14 cellular contexts compared by ENCODE assay signal in the genomic region with DNA sequence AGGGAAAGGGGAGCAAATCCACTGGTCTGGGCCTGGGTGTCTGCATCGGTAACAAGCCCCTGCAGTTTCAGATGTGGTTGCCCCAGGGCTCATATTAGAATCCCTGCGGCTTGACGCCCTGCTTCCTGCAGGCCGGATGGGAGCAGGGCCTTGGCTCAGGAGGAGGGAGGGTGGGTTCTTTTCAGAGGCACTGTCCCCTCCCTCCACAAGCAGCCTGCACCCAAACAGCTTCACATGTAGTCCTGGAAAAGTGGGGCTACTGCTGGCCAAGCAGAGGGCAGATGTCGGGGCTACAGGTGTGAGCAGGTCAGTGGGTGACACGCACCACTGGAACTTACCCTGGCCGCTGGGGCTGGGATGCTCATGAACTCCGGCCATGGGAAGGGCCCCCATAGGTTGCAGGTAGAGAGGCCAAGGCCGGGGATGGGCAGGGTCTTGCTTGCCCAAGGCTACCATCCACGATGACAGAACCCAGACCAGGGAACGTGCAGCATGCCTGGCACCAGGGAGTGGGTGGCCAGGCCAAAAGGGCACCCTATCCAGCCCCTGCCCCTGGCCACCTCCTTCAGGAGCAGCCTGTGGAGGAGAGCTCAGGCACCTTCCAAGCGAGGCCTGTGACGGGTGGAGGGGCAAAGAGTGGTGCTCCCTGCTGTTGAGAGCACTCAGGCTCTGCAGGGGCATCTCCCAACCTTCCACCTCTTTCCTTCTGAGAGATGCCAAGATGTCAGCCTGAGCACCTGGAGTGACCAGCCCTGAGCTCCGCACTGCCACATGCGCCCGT. TPM values are rescaled to one million over a fixed set of nuclear protein-coding genes. Genes with fewer than 3 reads are reported as not detected.
A peak's percentile ranks its signal among the peaks of the same experiment; 100 is the strongest.
DNase-seq lines count a peak whose midpoint lies in the region; ATAC-seq and TF ChIP-seq lines count a peak whose summit lies in the region.
"Had no signal": no experiment of that assay in that cellular context is flagged by ENCODE, and none has a peak within 500 bp of the region (broad histone marks: within the 10 kb centered on the region; RNA-seq: fewer than 3 reads in every experiment).

No MANE protein-coding gene starts in this region.

- no peaks in the 10 kb centered on the region for H3K9me3 ChIP-seq in BLaER1

- peaks cover 27% of the 10 kb centered on the region for H3K36me3 Mint-ChIP-seq in activated B cell treated with CpG ODN at 0.5 μM for 24 hours (ENCODE audit: low read depth)

- peak overlapping the region; percentile 4 for H3K27ac Mint-ChIP-seq in activated B cell treated with CpG ODN at 0.5 μM for 24 hours

- no peaks in the 10 kb centered on the region for H3K9me3 Mint-ChIP-seq in activated B cell treated with CpG ODN at 0.5 μM for 24 hours
- H3K9me3 Mint-ChIP-seq: neural crest cell had no signal

- H3K4me3 Mint-ChIP-seq in activated B cell treated with CpG ODN at 0.5 μM for 24 hours, result no peak overlapping the region
- H3K4me3 Mint-ChIP-seq: neural crest cell had no signal

- peaks cover 56% of the 10 kb centered on the region for H4K20me1 ChIP-seq in BLaER1

- H3K4me2 ChIP-seq in BLaER1, result peak overlapping the region; percentile 78

- H3K27me3 ChIP-seq in BLaER1, result no peaks in the 10 kb centered on the region

- DNase-seq in activated CD4-positive, CD25-positive, alpha-beta regulatory T cell treated with anti-CD3 and anti-CD28 coated beads, Interleukin-2, amount 50 U/mL, for 72 hours, result peak; percentile 33
- no peak for DNase-seq in activated B cell treated with CpG ODN at 0.5 μM for 24 hours
- peak; percentile 72 for DNase-seq in coronary artery (ENCODE audit: low spot score)
- DNase-seq in NCI-H345 treated with DMSO at 0.1 percent for 48 hours (lab: John Stamatoyannopoulos, UW; ENCODE audit: unreplicated experiment), result no peak
- no peak for DNase-seq in CD1c-positive myeloid dendritic cell (ENCODE audit: extremely low spot score)
- DNase-seq: amniotic stem cell, islet precursor cell, mesendoderm had no signal

- no peak for ATAC-seq in activated CD4-positive, CD25-positive, alpha-beta regulatory T cell treated with anti-CD3 and anti-CD28 coated beads, Interleukin-2, amount 50 U/mL, for 24 hours
- ATAC-seq in activated B cell treated with CpG ODN at 0.5 μM for 24 hours (ENCODE audit: low read depth), result no peak
- no peak for ATAC-seq in GM21825 (IDR thresholded peaks at IDR 0.05; ENCODE audit: unreplicated experiment)

- CTCF ChIA-PET in activated B cell treated with CpG ODN at 0.5 μM for 24 hours (lab: Charles Lee), result interaction anchor here (0.8 to 3.7 kb wide), 15 partner anchors 9 to 378 kb away, joined by 3 to 42 read pairs (median 5); partner anchors contain the start of gene ARID5A

- peak overlapping the region; percentile 12 for H3K4me3 ChIP-seq in BLaER1
- H3K4me3 ChIP-seq in coronary artery, result no peak overlapping the region

- no peaks in the 10 kb centered on the region for H3K27me3 Mint-ChIP-seq in activated B cell treated with CpG ODN at 0.5 μM for 24 hours

- peaks cover 71% of the 10 kb centered on the region for H3K4me1 ChIP-seq in BLaER1

- peaks cover 42% of the 10 kb centered on the region for H3K36me3 ChIP-seq in BLaER1

- H3K27ac ChIP-seq in BLaER1 (peak overlapping the region; percentile 12; the same call in 1 of the 2 replicates), coronary artery (no peak overlapping the region)
- H3K27ac ChIP-seq: SK-N-MC had no signal

- intact Hi-C loops in activated B cell treated with CpG ODN at 0.5 μM for 24 hours (cut with micrococcal nuclease), result no loop called here

- peaks cover 17% of the 10 kb centered on the region for H3K4me1 Mint-ChIP-seq in activated B cell treated with CpG ODN at 0.5 μM for 24 hours
- H3K4me1 Mint-ChIP-seq: neural crest cell had no signal

- H3K9ac ChIP-seq in BLaER1, result 0 out of 2 replicates have a peak overlapping the region, but pooled peaks have one; percentile 15

- POLR2A ChIA-PET in activated B cell treated with CpG ODN at 0.5 μM for 24 hours (lab: Charles Lee), result interaction anchor here (0.5 to 2.9 kb wide), 10 partner anchors 9 to 345 kb away, joined by 3 to 42 read pairs (median 4); partner anchors contain the start of genes ARID5A, ITPRIPL1 and STARD7

- TF ChIP-seq CTCF in activated B cell treated with CpG ODN at 0.5 μM for 24 hours (IDR thresholded peaks at IDR 0.05) (no peak), coronary artery (IDR thresholded peaks at IDR 0.05) (no peak)

RNA-seq across cellular contexts. Expression of gene ARID5A, which starts 16.8 kb away (rescaled TPM):
- 73.4 and 83.5 TPM in 2 replicates for total RNA-seq in activated B cell treated with CpG ODN at 0.5 μM for 24 hours

RNA-seq across cellular contexts. Expression of gene NEURL3, which starts 48.2 kb away (rescaled TPM):
- total RNA-seq in activated B cell treated with CpG ODN at 0.5 μM for 24 hours, result not detected in 2 replicates
- total RNA-seq: fibroblast of lung had no signal

Comparison
In these comparisons a context has a peak if more than half of its experiments do, and no peak if none do; other contexts are left out.
1. DNase-seq: peak in activated CD4-positive, CD25-positive, alpha-beta regulatory T cell treated with anti-CD3 and anti-CD28 coated beads, Interleukin-2, amount 50 U/mL, for 72 hours (single experiment) and coronary artery (single experiment); none in activated B cell treated with CpG ODN at 0.5 μM for 24 hours (single experiment), NCI-H345 treated with DMSO at 0.1 percent for 48 hours (single experiment) and CD1c-positive myeloid dendritic cell (single experiment).